In genomic region chr19:53844849-53845246, GRCh38 we compare ENCODE assay signal across 21 cellular contexts. TPM values are rescaled to one million over a fixed set of nuclear protein-coding genes. Genes with fewer than 3 reads are reported as not detected.
"Had no signal": no experiment of that assay in that cellular context is flagged by ENCODE, and none has a peak within 500 bp of the region (broad histone marks: within the 10 kb centered on the region; RNA-seq: fewer than 3 reads in every experiment).

No MANE protein-coding gene starts in this region.

- H3K36me3 Mint-ChIP-seq: activated naive CD8-positive, alpha-beta T cell; natural killer cell had no signal

- H3K27ac ChIP-seq: esophagus muscularis mucosa, gastroesophageal sphincter, heart left ventricle, WERI-Rb-1 had no signal

- H3K4me3 Mint-ChIP-seq: activated naive CD8-positive, alpha-beta T cell; activated T-helper 1 cell treated with anti-CD3 and anti-CD28 coated beads, Interleukin-12 subunit alpha, Interleukin-12 subunit beta, Interleukin-2, Interleukin-4 antibody, amounts not matched to agents 30 ng/mL and 10 ng/mL and 1 ng/mL, durations not matched to agents 14 hours and 24 hours and 36 hours; natural killer cell; stimulated activated memory B cell treated with anti-CD40 and anti-IgM and Interleukin-4, amounts not matched to agents 10 μg/mL and 1 μg/mL and 100 μg/mL, for 72 hours had no signal

- H3K27ac Mint-ChIP-seq: activated naive CD8-positive, alpha-beta T cell; activated T-helper 1 cell treated with anti-CD3 and anti-CD28 coated beads, Interleukin-12 subunit alpha, Interleukin-12 subunit beta, Interleukin-2, Interleukin-4 antibody, amounts not matched to agents 30 ng/mL and 10 ng/mL and 1 ng/mL, durations not matched to agents 14 hours and 24 hours and 36 hours; natural killer cell; stimulated activated memory B cell treated with anti-CD40 and anti-IgM and Interleukin-4, amounts not matched to agents 10 μg/mL and 1 μg/mL and 100 μg/mL, for 72 hours had no signal

- H3K4me1 Mint-ChIP-seq: stimulated activated memory B cell treated with anti-CD40 and anti-IgM and Interleukin-4, amounts not matched to agents 10 μg/mL and 1 μg/mL and 100 μg/mL, for 72 hours had no signal

- H3K36me3 ChIP-seq: esophagus muscularis mucosa, gastroesophageal sphincter, heart left ventricle, WERI-Rb-1 had no signal

- H3K27me3 ChIP-seq: heart left ventricle had no signal

- H3K9me3 ChIP-seq: esophagus muscularis mucosa, gastroesophageal sphincter, heart left ventricle had no signal

- H3K4me3 ChIP-seq: esophagus muscularis mucosa, gastroesophageal sphincter, heart left ventricle, smooth muscle cell had no signal

- ATAC-seq: gastroesophageal sphincter; heart left ventricle; sciatic nerve; stimulated activated memory B cell treated with anti-CD40 and anti-IgM and Interleukin-4, amounts not matched to agents 10 μg/mL and 1 μg/mL and 100 μg/mL, for 72 hours had no signal

- DNase-seq: activated CD4-positive, alpha-beta T cell treated with anti-CD3 and anti-CD28 coated beads for 1 hour; activated CD4-positive, alpha-beta T cell treated with anti-CD3 and anti-CD28 coated beads, Interleukin-2, amount 50 U/mL, for 48 hours; dermis blood vessel endothelial cell; effector memory CD4-positive, alpha-beta T cell; heart left ventricle; natural killer cell; stimulated activated CD4-positive, alpha-beta T cell treated with anti-CD3 and anti-CD28 coated beads, Interleukin-4, amount 100 ng/mL, for 4 hours; T-helper 2 cell; WERI-Rb-1 had no signal

- H3K9me3 Mint-ChIP-seq: activated T-helper 1 cell treated with anti-CD3 and anti-CD28 coated beads, Interleukin-12 subunit alpha, Interleukin-12 subunit beta, Interleukin-2, Interleukin-4 antibody, amounts not matched to agents 30 ng/mL and 10 ng/mL and 1 ng/mL, durations not matched to agents 14 hours and 24 hours and 36 hours; natural killer cell had no signal

RNA-seq across cellular contexts. Expression of gene NLRP12, which starts 20.7 kb away (rescaled TPM):
- total RNA-seq: activated T-helper 1 cell treated with anti-CD3 and anti-CD28 coated beads, Interleukin-12 subunit alpha, Interleukin-12 subunit beta, Interleukin-2, Interleukin-4 antibody, amounts not matched to agents 30 ng/mL and 10 ng/mL and 1 ng/mL, durations not matched to agents 14 hours and 24 hours and 36 hours; bronchial epithelial cell; chondrocyte had no signal

RNA-seq across cellular contexts. Expression of gene PRKCG, which starts 37.1 kb away (rescaled TPM):
- total RNA-seq: activated T-helper 1 cell treated with anti-CD3 and anti-CD28 coated beads, Interleukin-12 subunit alpha, Interleukin-12 subunit beta, Interleukin-2, Interleukin-4 antibody, amounts not matched to agents 30 ng/mL and 10 ng/mL and 1 ng/mL, durations not matched to agents 14 hours and 24 hours and 36 hours; bronchial epithelial cell; endothelial cell of umbilical vein; esophagus muscularis mucosa; gastroesophageal sphincter; lower leg skin; mesenteric fat pad; sciatic nerve; smooth muscle cell had no signal
